13 cellular contexts compared by ENCODE assay signal in the genomic region with DNA sequence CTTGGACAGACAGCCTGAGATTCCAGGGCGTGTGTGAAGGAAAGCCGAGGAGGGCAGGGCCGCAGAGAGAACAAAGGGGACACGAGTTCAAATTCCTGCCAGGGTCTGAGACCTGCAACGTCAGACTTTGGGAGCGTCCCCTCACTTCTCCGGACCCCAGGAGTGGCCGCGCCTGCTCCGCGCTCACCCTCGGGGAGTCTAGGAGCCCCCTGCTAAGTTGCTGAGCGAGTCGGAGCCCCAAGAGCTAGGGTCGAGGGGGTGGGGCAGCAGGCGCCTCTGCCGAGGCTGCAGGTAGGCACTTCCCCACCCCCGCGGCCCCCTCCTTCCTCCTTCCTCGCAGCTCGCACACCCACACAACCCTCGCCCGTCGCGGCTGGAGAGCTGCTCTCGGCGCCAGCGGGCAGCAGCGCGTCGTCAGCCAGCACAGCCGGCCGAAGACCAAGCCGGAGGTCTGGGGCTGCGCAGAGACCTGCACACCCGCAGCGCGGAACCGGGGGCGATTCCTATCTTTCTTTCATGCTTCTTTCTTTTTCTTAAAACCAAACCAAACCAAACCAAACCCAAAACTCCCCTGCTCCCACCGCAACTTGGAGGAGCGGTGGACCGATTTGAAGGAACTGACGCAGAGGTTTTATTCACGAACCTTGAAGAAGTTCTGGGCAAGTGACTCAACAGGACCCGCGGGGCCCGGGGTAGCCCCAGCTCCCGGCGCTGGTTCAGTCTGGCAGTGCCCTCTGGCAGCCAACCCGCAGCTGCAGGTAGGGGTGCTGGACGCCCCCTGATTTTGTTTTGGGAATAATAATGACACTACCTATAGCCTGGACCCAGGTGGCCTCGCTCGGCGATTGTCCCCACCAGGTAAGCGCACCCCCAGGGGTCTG. TPM values are rescaled to one million over a fixed set of nuclear protein-coding genes. Genes with fewer than 3 reads are reported as not detected.
DNase-seq lines count a peak whose midpoint lies in the region; ATAC-seq, FAIRE-seq and TF ChIP-seq lines count a peak whose summit lies in the region.
"Had no signal": no experiment of that assay in that cellular context is flagged by ENCODE, and none has a peak within 500 bp of the region (broad histone marks: within the 10 kb centered on the region; RNA-seq: fewer than 3 reads in every experiment).

TSS of gene ANKRD34C (plus strand) at position 352 of the 881 bp plus-strand sequence. CDS start 10,563 bp downstream, outside the sequence.

- no peaks in the 10 kb centered on the region for H3K36me3 Mint-ChIP-seq in stimulated activated memory B cell treated with anti-CD40 and anti-IgM and Interleukin-4, amounts not matched to agents 10 μg/mL and 1 μg/mL and 100 μg/mL, for 72 hours
- H3K36me3 Mint-ChIP-seq: IgD-negative memory B cell had no signal

- H3K9ac ChIP-seq in SK-N-SH: no peak within 1 kb of the TSS
- H3K9ac ChIP-seq in iPS-15b (ENCODE audit: low read depth, low read length): no peak within 1 kb of the TSS

- peaks cover 7% of the 10 kb centered on the region for H3K9me3 Mint-ChIP-seq in stimulated activated memory B cell treated with anti-CD40 and anti-IgM and Interleukin-4, amounts not matched to agents 10 μg/mL and 1 μg/mL and 100 μg/mL, for 72 hours

- TF ChIP-seq CTCF in A549 (IDR thresholded peaks at IDR 0.05) (no peak), SK-N-SH (IDR thresholded peaks at IDR 0.05) (no peak)

- 40% methylated on average over 47 of the region's 56 CpGs for WGBS in A549 (ENCODE audit: missing lambda C conversion rate)
- WGBS in SK-N-SH (ENCODE audit: low lambda C conversion rate): 12% methylated on average over 26 of the region's 56 CpGs

- H3K4me3 Mint-ChIP-seq in stimulated activated memory B cell treated with anti-CD40 and anti-IgM and Interleukin-4, amounts not matched to agents 10 μg/mL and 1 μg/mL and 100 μg/mL, for 72 hours: no peak within 1 kb of the TSS

- H3K4me1 ChIP-seq in A549 (no peaks in the 10 kb centered on the region), SK-N-SH (ENCODE audit: control insufficient read depth in 1 of 2, insufficient read depth in 2 of 2, low read depth in 1 of 2, low read length in 1 of 2) (peaks cover 0 to 10% of the 10 kb centered on the region in 2 experiments; a peak in 1 of 4 replicates), iPS-15b (ENCODE audit: control insufficient read depth, insufficient read depth, low read length) (no peaks in the 10 kb centered on the region)

- peaks cover 68% of the 10 kb centered on the region for H3K27me3 Mint-ChIP-seq in stimulated activated memory B cell treated with anti-CD40 and anti-IgM and Interleukin-4, amounts not matched to agents 10 μg/mL and 1 μg/mL and 100 μg/mL, for 72 hours

- ATAC-seq in A549 (no peak; a peak in 1 of 6 replicates), left ventricle myocardium superior (no peak), left cardiac atrium (no peak)
- no peak for ATAC-seq in stimulated activated memory B cell treated with anti-CD40 and anti-IgM and Interleukin-4, amounts not matched to agents 10 μg/mL and 1 μg/mL and 100 μg/mL, for 72 hours

- no peaks in the 10 kb centered on the region for H3K36me3 ChIP-seq in SK-N-SH (replicated peaks in 1 of 2; ENCODE audit: control insufficient read depth in 1 of 2, insufficient read depth in 2 of 2, low read length in 1 of 2)
- no peaks in the 10 kb centered on the region for H3K36me3 ChIP-seq in iPS-15b (ENCODE audit: control insufficient read depth, insufficient read depth, low read length)

- no peak for TF ChIP-seq POLR2A in A549 (IDR thresholded peaks at IDR 0.05; ENCODE audit: low read length)

- H4K20me1 ChIP-seq in SK-N-SH (ENCODE audit: insufficient read depth): 0 out of 2 replicates have a peak, but pooled peaks cover 4% of the 10 kb centered on the region

- no peak within 1 kb of the TSS for H3K27ac Mint-ChIP-seq in stimulated activated memory B cell treated with anti-CD40 and anti-IgM and Interleukin-4, amounts not matched to agents 10 μg/mL and 1 μg/mL and 100 μg/mL, for 72 hours

- H3K9me3 ChIP-seq in A549 (no peaks in the 10 kb centered on the region), SK-N-SH (no peaks in the 10 kb centered on the region), iPS-15b (ENCODE audit: control insufficient read depth, insufficient read depth, low read length) (no peaks in the 10 kb centered on the region)

- H3K4me2 ChIP-seq in A549 (peak within 1 kb of the TSS; percentile 50; the same call in 2 of the 3 replicates), SK-N-SH (no peak within 1 kb of the TSS)

- POLR2A ChIA-PET in A549 (lab: Yijun Ruan, JAX): no interaction called here
- POLR2A ChIA-PET in SK-N-SH (lab: Yijun Ruan, JAX): no interaction called here

- H3F3A ChIP-seq in SK-N-SH (replicated peaks; ENCODE audit: insufficient read depth): no peaks in the 10 kb centered on the region

- no peak for FAIRE-seq in A549 (lab: Jason Lieb, UNC)

- H3K27ac ChIP-seq in A549: no peak within 1 kb of the TSS
- H3K27ac ChIP-seq in SK-N-SH (ENCODE audit: low read depth in 2 of 2, low read length in 1 of 2): no peak within 1 kb of the TSS

- peaks cover 18% of the 10 kb centered on the region; the same call in 1 of the 2 replicates for H3K27me3 ChIP-seq in SK-N-SH (ENCODE audit: insufficient read depth)
- H3K27me3 ChIP-seq in iPS-15b (ENCODE audit: control insufficient read depth, insufficient read depth, low read length): peaks cover 75% of the 10 kb centered on the region

- no peak within 1 kb of the TSS for H3K4me3 ChIP-seq in A549
- peak within 1 kb of the TSS in 1 of 2 experiments; percentile 28; a peak in 1 of 4 replicates for H3K4me3 ChIP-seq in SK-N-SH (ENCODE audit: low read depth in 2 of 2, low read length in 1 of 2)
- H3K4me3 ChIP-seq in iPS-15b (ENCODE audit: low read depth, low read length): peak within 1 kb of the TSS; percentile 59

- DNase-seq in A549 (ENCODE audit: low read depth in 1 of 2, low spot score in 1 of 2) (no peak), ELF-1 (ENCODE audit: low read depth, low spot score) (peak; percentile 42), SK-N-SH (peak; percentile 81), left ventricle myocardium superior (no peak), pons (ENCODE audit: low spot score) (no peak), left cardiac atrium (no peak)
- DNase-seq: effector CD4-positive, alpha-beta T cell; GF-D8; NCI-H187 had no signal

- CTCF ChIA-PET in A549 (lab: Yijun Ruan, JAX): interaction anchor here (1.1 kb wide), 1 partner anchor 191 kb away, joined by 3 read pairs; no protein-coding TSS in a partner anchor
- CTCF ChIA-PET in SK-N-SH (lab: Yijun Ruan, JAX): interaction anchor here (1.2 to 1.5 kb wide), 2 partner anchors 28 to 97 kb away, joined by 5 to 6 read pairs; partner anchors contain the start of gene TMED3

- TF ChIP-seq RAD21 in A549 (conservative IDR thresholded peaks at IDR 0.05 in 1 of 2, IDR thresholded peaks at IDR 0.05 in 1 of 2) (no peak), SK-N-SH (IDR thresholded peaks at IDR 0.05; ENCODE audit: low read length) (no peak)

- intact Hi-C loops in left ventricle myocardium superior (cut with micrococcal nuclease): no loop called here
- intact Hi-C loops in left cardiac atrium (cut with DNase I): no loop called here

- H2AFZ ChIP-seq in SK-N-SH (ENCODE audit: low read depth): no peak within 1 kb of the TSS

- peaks cover 9% of the 10 kb centered on the region for H3K4me1 Mint-ChIP-seq in stimulated activated memory B cell treated with anti-CD40 and anti-IgM and Interleukin-4, amounts not matched to agents 10 μg/mL and 1 μg/mL and 100 μg/mL, for 72 hours

- H3K79me2 ChIP-seq in SK-N-SH (ENCODE audit: insufficient read depth): no peaks in the 10 kb centered on the region

- no peak for TF ChIP-seq EP300 in A549 (IDR thresholded peaks at IDR 0.05)
- no peak for TF ChIP-seq EP300 in SK-N-SH (IDR thresholded peaks at IDR 0.05; ENCODE audit: borderline replicate concordance in 1 of 2, low read depth in 1 of 2, low read length in 1 of 2)

- no peaks in the 10 kb centered on the region for H3K9me2 ChIP-seq in SK-N-SH

TF ChIP-seq in A549, 52 proteins besides CTCF, POLR2A, EP300 and RAD21 (continues in another document):
- TF ChIP-seq, protein P1, sequence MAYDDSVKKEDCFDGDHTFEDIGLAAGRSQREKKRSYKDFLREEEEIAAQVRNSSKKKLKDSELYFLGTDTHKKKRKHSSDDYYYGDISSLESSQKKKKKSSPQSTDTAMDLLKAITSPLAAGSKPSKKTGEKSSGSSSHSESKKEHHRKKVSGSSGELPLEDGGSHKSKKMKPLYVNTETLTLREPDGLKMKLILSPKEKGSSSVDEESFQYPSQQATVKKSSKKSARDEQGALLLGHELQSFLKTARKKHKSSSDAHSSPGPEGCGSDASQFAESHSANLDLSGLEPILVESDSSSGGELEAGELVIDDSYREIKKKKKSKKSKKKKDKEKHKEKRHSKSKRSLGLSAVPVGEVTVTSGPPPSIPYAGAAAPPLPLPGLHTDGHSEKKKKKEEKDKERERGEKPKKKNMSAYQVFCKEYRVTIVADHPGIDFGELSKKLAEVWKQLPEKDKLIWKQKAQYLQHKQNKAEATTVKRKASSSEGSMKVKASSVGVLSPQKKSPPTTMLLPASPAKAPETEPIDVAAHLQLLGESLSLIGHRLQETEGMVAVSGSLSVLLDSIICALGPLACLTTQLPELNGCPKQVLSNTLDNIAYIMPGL (CRISPR knock-in tag; IDR thresholded peaks at IDR 0.05; ENCODE audit: borderline replicate concordance): no peak
- TF ChIP-seq FOSB (CRISPR knock-in tag; IDR thresholded peaks at IDR 0.05): no peak

TF ChIP-seq in SK-N-SH, 30 proteins besides CTCF, POLR2A, EP300 and RAD21 (continues in another document):
- TF ChIP-seq CHD2 (IDR thresholded peaks at IDR 0.05; ENCODE audit: low read length, partially characterized antibody) (no peak), TAF1 (IDR thresholded peaks at IDR 0.05; ENCODE audit: borderline replicate concordance, low read depth, low read length) (no peak), SIN3A (IDR thresholded peaks at IDR 0.05; ENCODE audit: borderline replicate concordance, low read depth, low read length) (no peak), MXI1 (IDR thresholded peaks at IDR 0.05; ENCODE audit: low read depth, low read length) (no peak), NRF1 (IDR thresholded peaks at IDR 0.05; ENCODE audit: low read depth, low read length) (no peak), NFIC (IDR thresholded peaks at IDR 0.05; ENCODE audit: borderline replicate concordance) (no peak), RFX5 (IDR thresholded peaks at IDR 0.05; ENCODE audit: low read length) (no peak), ELF1 (IDR thresholded peaks at IDR 0.05) (no peak), GABPA (IDR thresholded peaks at IDR 0.05; ENCODE audit: low read depth) (no peak), RCOR1 (IDR thresholded peaks at IDR 0.05; ENCODE audit: low read length) (no peak)

RNA-seq across cellular contexts. Expression of gene ANKRD34C, which starts in this region (rescaled TPM):
- polyA plus RNA-seq in A549 (2011; rRNA removed) (not detected in 2 replicates), A549 (2017; fragmentation: RNase III; extraction: RNeasy Plus Mini Kit Qiagen cat#74134 plus additional on column Dnase treatment) (not detected in 3 replicates), SK-N-SH (2012; rRNA removed) (not detected in 2 replicates)
- not detected in 2 replicates for polyA plus RNA-seq in A549 (2012; cell fraction: cytosol; rRNA removed)
- polyA plus RNA-seq in A549 (2012; cell fraction: nucleus; rRNA removed): not detected in 2 replicates
- polyA minus RNA-seq in A549 (2011; rRNA and poly(A)+ RNA removed): not detected in 2 replicates
- polyA plus RNA-seq in SK-N-SH (2012; cell fraction: cytosol; rRNA removed): not detected in 2 replicates
- polyA plus RNA-seq in SK-N-SH (2012; cell fraction: nucleus; rRNA removed): not detected in 2 replicates
- total RNA-seq in left ventricle myocardium superior (not detected), left cardiac atrium (under 1 TPM in 1 of 2 donors, not detected in 1; 0.13 TPM)
- total RNA-seq: right cardiac atrium had no signal
- polyA plus RNA-seq: IgD-negative memory B cell had no signal

Comparison
In these comparisons a context has a peak if more than half of its experiments do, and no peak if none do; other contexts are left out.
1. Peak in DNase-seq in SK-N-SH; RNA of the gene not detected or under 1 TPM.